Comparison of ENCODE assay signal across 30 cellular contexts in genomic region chr17:57724729-57725125, GRCh38. TPM values are rescaled to one million over a fixed set of nuclear protein-coding genes. Genes with fewer than 3 reads are reported as not detected.
"Had no signal": no experiment of that assay in that cellular context is flagged by ENCODE, and none has a peak within 500 bp of the region (broad histone marks: within the 10 kb centered on the region; RNA-seq: fewer than 3 reads in every experiment).

No MANE protein-coding gene starts in this region.

- H3K36me3 ChIP-seq: cardiac muscle cell, left lung had no signal

- H3K4me3 Mint-ChIP-seq: activated B cell treated with CpG ODN at 0.5 μM for 24 hours; activated CD4-positive, alpha-beta T cell treated with anti-CD3 and anti-CD28 coated beads for 36 hours; activated naive CD4-positive, alpha-beta T cell treated with anti-CD3 and anti-CD28 coated beads, Interleukin-2, amount 10 ng/mL, durations not matched to agents 7 days and 5 days; dendritic cell treated with granulocyte-macrophage colony-stimulating factor and Interleukin-4, amounts not matched to agents 40 ng/mL and 50 ng/mL, for 4 days; immature natural killer cell had no signal

- H3K36me3 Mint-ChIP-seq: activated naive CD4-positive, alpha-beta T cell treated with anti-CD3 and anti-CD28 coated beads, Interleukin-2, amount 10 ng/mL, durations not matched to agents 7 days and 5 days; immature natural killer cell had no signal

- H3K27ac ChIP-seq: cardiac muscle cell, hepatocyte, left lung had no signal

- H3K4me1 ChIP-seq: left lung had no signal

- H3K9me3 Mint-ChIP-seq: activated B cell treated with CpG ODN at 0.5 μM for 24 hours; activated naive CD4-positive, alpha-beta T cell treated with anti-CD3 and anti-CD28 coated beads, Interleukin-2, amount 10 ng/mL, durations not matched to agents 7 days and 5 days; dendritic cell treated with granulocyte-macrophage colony-stimulating factor and Interleukin-4, amounts not matched to agents 40 ng/mL and 50 ng/mL, for 4 days; immature natural killer cell had no signal

- H3K4me2 ChIP-seq: hepatocyte had no signal

- H2AFZ ChIP-seq: hepatocyte had no signal

- H3K27me3 Mint-ChIP-seq: activated CD4-positive, alpha-beta T cell treated with anti-CD3 and anti-CD28 coated beads for 36 hours; dendritic cell treated with granulocyte-macrophage colony-stimulating factor and Interleukin-4, amounts not matched to agents 40 ng/mL and 50 ng/mL, for 4 days had no signal

- H3K27ac Mint-ChIP-seq: activated B cell treated with CpG ODN at 0.5 μM for 24 hours; activated CD4-positive, alpha-beta T cell treated with anti-CD3 and anti-CD28 coated beads for 36 hours; activated naive CD4-positive, alpha-beta T cell treated with anti-CD3 and anti-CD28 coated beads, Interleukin-2, amount 10 ng/mL, durations not matched to agents 7 days and 5 days; dendritic cell treated with granulocyte-macrophage colony-stimulating factor and Interleukin-4, amounts not matched to agents 40 ng/mL and 50 ng/mL, for 4 days; immature natural killer cell; progenitor cell of endocrine pancreas had no signal

- H3K9me3 ChIP-seq: left lung had no signal

- H3K27me3 ChIP-seq: hepatocyte, left lung had no signal

- H3K4me1 Mint-ChIP-seq: activated CD4-positive, alpha-beta T cell treated with anti-CD3 and anti-CD28 coated beads for 36 hours; activated naive CD4-positive, alpha-beta T cell treated with anti-CD3 and anti-CD28 coated beads, Interleukin-2, amount 10 ng/mL, durations not matched to agents 7 days and 5 days had no signal

- ATAC-seq: left lung had no signal

- H3K4me3 ChIP-seq: cardiac muscle cell, hepatocyte, left lung had no signal

- DNase-seq: activated B cell treated with CpG ODN at 0.5 μM for 24 hours; activated CD4-positive, alpha-beta T cell treated with anti-CD3 and anti-CD28 coated beads for 36 hours; activated CD4-positive, alpha-beta T cell treated with anti-CD3 and anti-CD28 coated beads, Interleukin-2, amount 50 U/mL, for 48 hours; activated CD8-positive, alpha-beta memory T cell treated with anti-CD3 and anti-CD28 coated beads, Interleukin-2, amount 50 U/mL, for 48 hours; activated naive CD4-positive, alpha-beta T cell treated with anti-CD3 and anti-CD28 coated beads, Interleukin-2, amount 10 ng/mL, durations not matched to agents 7 days and 5 days; activated T-cell treated with anti-CD3 and anti-CD28 coated beads, Interleukin-2, amount 50 U/mL, for 48 hours; effector CD4-positive, alpha-beta T cell; erythroblast; foreskin fibroblast; immature natural killer cell; left lung; mammary epithelial cell; retina; stimulated activated CD4-positive, alpha-beta T cell treated with anti-CD3 and anti-CD28 coated beads, Interleukin-2, amount 100 ng/mL, for 48 hours; stimulated activated naive CD8-positive, alpha-beta T cell treated with anti-CD3 and anti-CD28 coated beads, Interleukin-15, Interleukin-2, amounts not matched to agents 100 U/mL and 50 U/mL, for 24 hours; T-helper 1 cell; T-helper 9 cell had no signal

- H3K79me2 ChIP-seq: hepatocyte had no signal

RNA-seq across cellular contexts. Expression of gene CCDC182, which starts 20.4 kb away (rescaled TPM):
- total RNA-seq: activated B cell treated with CpG ODN at 0.5 μM for 24 hours; activated CD4-positive, alpha-beta T cell treated with anti-CD3 and anti-CD28 coated beads for 36 hours; activated CD8-positive, alpha-beta memory T cell treated with anti-CD3 and anti-CD28 coated beads for 36 hours; cardiac muscle cell; chondrocyte; fibroblast of lung; hepatocyte; kidney epithelial cell; left lung; mammary epithelial cell; mononuclear cell; myocyte; osteocyte; progenitor cell of endocrine pancreas; subcutaneous adipose tissue; ureter had no signal
- polyA plus RNA-seq: cardiac muscle cell, fibroblast of lung, hepatocyte, immature natural killer cell, mammary epithelial cell had no signal
